ENCODE assay signal across 1 cellular context in the genomic region with DNA sequence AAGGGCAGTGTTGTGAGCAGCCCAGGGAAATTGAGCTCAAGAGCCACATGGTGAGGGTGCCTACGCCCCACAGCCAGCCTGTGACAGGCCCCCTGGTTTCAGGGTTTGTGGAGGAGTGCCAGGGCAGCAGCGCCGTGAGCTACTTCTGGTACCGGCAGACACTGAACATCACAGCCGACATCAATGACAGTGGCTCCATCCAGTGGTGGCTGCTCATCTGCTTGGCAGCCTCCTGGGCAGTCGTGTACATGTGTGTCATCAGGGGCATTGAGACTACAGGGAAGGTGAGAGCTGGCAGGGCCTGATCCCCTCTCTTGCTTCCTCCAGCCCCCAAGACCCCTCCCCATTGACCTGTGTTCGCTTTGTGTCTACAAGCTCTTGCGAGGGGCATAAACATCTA.
TF ChIP-seq lines count a peak whose summit lies in the region.

No MANE protein-coding gene starts in this region.

TF ChIP-seq in GM23338, 12 proteins besides CTCF, POLR2A, EP300 and RAD21 (continued from another document):
- TF ChIP-seq JUNB (IDR thresholded peaks at IDR 0.05; ENCODE audit: unreplicated experiment) (no peak), EZH2 (IDR thresholded peaks at IDR 0.05; ENCODE audit: low read depth, unreplicated experiment) (no peak)
